Comparison of ENCODE assay signal across 8 cellular contexts in the genomic region with DNA sequence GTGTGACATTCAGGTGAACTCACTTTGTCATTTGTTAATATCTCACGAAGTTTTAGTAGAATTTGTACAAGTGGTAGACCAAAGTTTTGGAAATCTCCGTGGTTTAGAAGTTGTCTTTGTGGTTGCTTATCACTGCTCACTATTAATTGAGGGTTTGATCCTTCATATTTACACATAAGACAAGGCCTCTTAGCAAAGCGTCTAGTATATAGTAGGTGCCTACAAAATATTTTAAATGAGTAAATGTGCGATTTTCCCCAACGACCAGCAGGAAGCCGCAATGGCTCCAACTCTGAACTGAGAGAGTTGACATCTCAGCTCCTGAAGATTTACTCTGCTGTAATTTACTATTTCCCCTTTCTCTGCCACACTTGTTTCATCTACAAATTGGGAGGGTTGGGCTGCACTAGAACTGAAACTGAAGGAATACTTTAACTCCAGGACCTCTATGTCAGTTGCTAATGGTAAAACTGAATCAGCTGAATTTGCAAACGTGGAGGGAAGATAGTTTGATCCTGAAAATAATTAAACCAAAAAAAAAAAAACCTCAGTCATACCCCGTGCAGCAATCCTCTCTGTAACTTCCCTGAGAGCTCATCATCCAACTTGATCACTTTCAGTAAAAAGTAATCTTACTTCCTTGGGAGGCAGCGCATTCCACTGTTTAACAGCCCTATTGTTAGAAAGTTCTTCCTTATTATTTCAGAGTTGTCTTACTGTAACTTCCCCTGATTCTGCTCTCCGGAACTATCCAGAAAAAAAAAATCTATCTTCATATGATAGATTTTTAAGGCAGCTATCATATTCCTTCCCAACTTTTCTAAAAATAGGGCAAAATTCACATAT. TPM values are rescaled to one million over a fixed set of nuclear protein-coding genes. Genes with fewer than 3 reads are reported as not detected.
DNase-seq lines count a peak whose midpoint lies in the region; ATAC-seq, FAIRE-seq and TF ChIP-seq lines count a peak whose summit lies in the region.

No MANE protein-coding gene starts in this region.

- H4K20me1 ChIP-seq in fibroblast of lung (ENCODE audit: control insufficient read depth, extremely low read depth, insufficient read depth, low read length): no peaks in the 10 kb centered on the region

- H3K27ac ChIP-seq in fibroblast of lung (ENCODE audit: insufficient read depth, low read length) (peak overlapping the region; percentile 92), psoas muscle (peak overlapping the region; percentile 96)

- TF ChIP-seq POLR2A in GM12892 (IDR thresholded peaks at IDR 0.05; ENCODE audit: low read depth, low read length): no peak

- TF ChIP-seq CTCF in fibroblast of lung (conservative IDR thresholded peaks at IDR 0.05 in 1 of 2, IDR thresholded peaks at IDR 0.05 in 1 of 2; ENCODE audit: low read depth in 1 of 2, low read length in 2 of 2) (no peak), psoas muscle (IDR thresholded peaks at IDR 0.05) (no peak)

- H3K79me2 ChIP-seq in fibroblast of lung (ENCODE audit: control insufficient read depth, insufficient read depth, low read length): peaks cover 34% of the 10 kb centered on the region

- no peak overlapping the region for H2AFZ ChIP-seq in fibroblast of lung (ENCODE audit: low read length)

- H3K4me1 ChIP-seq in fibroblast of lung (ENCODE audit: control insufficient read depth, extremely low read depth, insufficient read depth, low read length) (peaks cover 7% of the 10 kb centered on the region), psoas muscle (peaks cover 21% of the 10 kb centered on the region)

- peak overlapping the region; percentile 92 for H3K4me2 ChIP-seq in fibroblast of lung (ENCODE audit: extremely low read depth, insufficient read depth, low read length)

- H3K27me3 ChIP-seq in fibroblast of lung (ENCODE audit: control insufficient read depth, insufficient read depth, low read length): no peaks in the 10 kb centered on the region
- no peaks in the 10 kb centered on the region for H3K27me3 ChIP-seq in psoas muscle (ENCODE audit: insufficient read depth in 3 of 3, low read length in 2 of 3)

- peaks cover 5% of the 10 kb centered on the region for H3K36me3 ChIP-seq in fibroblast of lung (ENCODE audit: control insufficient read depth, insufficient read depth, low read length)
- no peaks in the 10 kb centered on the region for H3K36me3 ChIP-seq in psoas muscle (ENCODE audit: insufficient read depth in 1 of 2, low read depth in 1 of 2)

- no peak overlapping the region for H3K9ac ChIP-seq in fibroblast of lung (ENCODE audit: insufficient read depth, low read length)

- WGBS in psoas muscle, 3 donors: 64 to 72% (median 66%) methylated on average over 10 of the region's 10 CpGs

- intact Hi-C loops in psoas muscle (cut with DNase I): no loop called here

- H3K9me3 ChIP-seq in fibroblast of lung (ENCODE audit: control insufficient read depth, insufficient read depth, low read depth, low read length) (no peaks in the 10 kb centered on the region), psoas muscle (no peaks in the 10 kb centered on the region)

- peak overlapping the region; percentile 74 to 84 (median 76) for H3K4me3 ChIP-seq in fibroblast of lung (replicated peaks in 1 of 4; ENCODE audit: control extremely low read depth in 1 of 4, insufficient read depth in 1 of 4, low read depth in 3 of 4, low read length in 4 of 4)
- peak overlapping the region; percentile 96 for H3K4me3 ChIP-seq in psoas muscle

- peak; percentile 78 for FAIRE-seq in GM12892 (lab: Jason Lieb, UNC)

- no peak for DNase-seq in GM12892 (ENCODE audit: insufficient read length)
- DNase-seq in RPMI8226: peak; percentile 25
- no peak for DNase-seq in fibroblast of lung (ENCODE audit: low read depth in 2 of 2)
- no peak for DNase-seq in psoas muscle
- no peak for DNase-seq in NCI-H82 (lab: John Stamatoyannopoulos, UW)
- no peak for DNase-seq in NCI-H2081 treated with DMSO at 0.1 percent for 48 hours (lab: John Stamatoyannopoulos, UW)
- DNase-seq in NCI-H2227 (lab: John Stamatoyannopoulos, UW; ENCODE audit: unreplicated experiment): no peak

- no peak for ATAC-seq in psoas muscle
- ATAC-seq in GM21528 (IDR thresholded peaks at IDR 0.05; ENCODE audit: low FRiP score, unreplicated experiment): no peak

RNA-seq across cellular contexts. Expression of a gene that starts 1.3 kb away (rescaled TPM):
- 6.9 TPM for polyA plus RNA-seq in GM12892 (2012; ENCODE audit: missing spikeins)
- total RNA-seq in fibroblast of lung (67.3 and 95.9 TPM in 2 replicates), psoas muscle (10 to 100 TPM; 10.6 to 12.6 (median 12.2) TPM)
- polyA plus RNA-seq in fibroblast of lung (45.7 and 69.4 TPM in 2 replicates), psoas muscle (1 to 10 TPM; 3.3 to 6.8 (median 5.5) TPM)
- polyA plus RNA-seq in fibroblast of lung (2012): 21.6 and 37.0 TPM in 2 replicates
- polyA minus RNA-seq in fibroblast of lung (ENCODE audit: low replicate concordance): 40.0 and 60.2 TPM in 2 replicates

RNA-seq across cellular contexts. Expression of a gene that starts 9.6 kb away (rescaled TPM):
- 10.1 TPM for polyA plus RNA-seq in GM12892 (2012; ENCODE audit: missing spikeins)
- 490 and 1,010 TPM in 2 replicates for total RNA-seq in fibroblast of lung
- 546 and 989 TPM in 2 replicates for polyA plus RNA-seq in fibroblast of lung
- polyA plus RNA-seq in fibroblast of lung (2012): 567 and 1,325 TPM in 2 replicates
- polyA minus RNA-seq in fibroblast of lung (ENCODE audit: low replicate concordance): 475 and 934 TPM in 2 replicates
- total RNA-seq in psoas muscle: 10 to 100 TPM; 11.8 to 73.3 (median 27.8) TPM
- 10 to 100 TPM; 11.7 to 45.1 (median 23.1) TPM for polyA plus RNA-seq in psoas muscle
